ENCODE assay signal across 8 cellular contexts in genomic region chr12:27822076-27822712, GRCh38. TPM values are rescaled to one million over a fixed set of nuclear protein-coding genes. Genes with fewer than 3 reads are reported as not detected.
DNase-seq lines count a peak whose midpoint lies in the region; ATAC-seq and TF ChIP-seq lines count a peak whose summit lies in the region.

No MANE protein-coding gene starts in this region.

- CTCF ChIA-PET in naive thymus-derived CD4-positive, alpha-beta T cell (lab: Charles Lee): interaction anchor here (0.5 to 3.8 kb wide), 16 partner anchors 12 to 1110 kb away, joined by 3 to 53 read pairs (median 3); no protein-coding TSS in a partner anchor

- H3K9me3 ChIP-seq in naive thymus-derived CD4-positive, alpha-beta T cell (ENCODE audit: control insufficient read depth in 2 of 3, low read length in 3 of 3): no peaks in the 10 kb centered on the region

- POLR2A ChIA-PET in naive thymus-derived CD4-positive, alpha-beta T cell (lab: Charles Lee): interaction anchor here (0.6 to 3.1 kb wide), 4 partner anchors 17 to 56 kb away, joined by 3 to 13 read pairs (median 4); partner anchors contain the start of genes KLHL42 and MANSC4

- H3K27ac ChIP-seq in naive thymus-derived CD4-positive, alpha-beta T cell (ENCODE audit: low read depth, low read length): no peak overlapping the region

- no peaks in the 10 kb centered on the region for H3K27me3 ChIP-seq in naive thymus-derived CD4-positive, alpha-beta T cell (ENCODE audit: control insufficient read depth in 2 of 2, insufficient read depth in 2 of 2, low read length in 2 of 2)

- H3K36me3 Mint-ChIP-seq in activated T-helper 1 cell treated with anti-CD3 and anti-CD28 coated beads, Interleukin-12 subunit alpha, Interleukin-12 subunit beta, Interleukin-2, Interleukin-4 antibody, amounts not matched to agents 30 ng/mL and 10 ng/mL and 1 ng/mL, durations not matched to agents 14 hours and 24 hours and 36 hours (ENCODE audit: low read depth): no peaks in the 10 kb centered on the region
- H3K36me3 Mint-ChIP-seq in naive thymus-derived CD4-positive, alpha-beta T cell: no peaks in the 10 kb centered on the region
- H3K36me3 Mint-ChIP-seq in glutamatergic neuron (ENCODE audit: unreplicated experiment): no peaks in the 10 kb centered on the region

- H3K27ac Mint-ChIP-seq in activated T-helper 1 cell treated with anti-CD3 and anti-CD28 coated beads, Interleukin-12 subunit alpha, Interleukin-12 subunit beta, Interleukin-2, Interleukin-4 antibody, amounts not matched to agents 30 ng/mL and 10 ng/mL and 1 ng/mL, durations not matched to agents 14 hours and 24 hours and 36 hours: peak overlapping the region; percentile 91
- peak overlapping the region in 6 of 9 donors; percentile 19 to 88 (median 74) for H3K27ac Mint-ChIP-seq in naive thymus-derived CD4-positive, alpha-beta T cell
- H3K27ac Mint-ChIP-seq in glutamatergic neuron (ENCODE audit: unreplicated experiment): no peak overlapping the region

- no peak for TF ChIP-seq CTCF in glutamatergic neuron (IDR thresholded peaks at IDR 0.05; ENCODE audit: partially characterized antibody, unreplicated experiment)

- ATAC-seq in GM18498 (IDR thresholded peaks at IDR 0.05; ENCODE audit: unreplicated experiment) (peak; percentile 68), HG02642 (IDR thresholded peaks at IDR 0.05; ENCODE audit: poor library complexity, unreplicated experiment) (peak; percentile 79)
- peak; percentile 73 for ATAC-seq in naive thymus-derived CD4-positive, alpha-beta T cell

- peaks cover 67% of the 10 kb centered on the region for H3K4me1 Mint-ChIP-seq in activated T-helper 1 cell treated with anti-CD3 and anti-CD28 coated beads, Interleukin-12 subunit alpha, Interleukin-12 subunit beta, Interleukin-2, Interleukin-4 antibody, amounts not matched to agents 30 ng/mL and 10 ng/mL and 1 ng/mL, durations not matched to agents 14 hours and 24 hours and 36 hours (ENCODE audit: low read depth)
- H3K4me1 Mint-ChIP-seq in naive thymus-derived CD4-positive, alpha-beta T cell: peaks cover 0 to 34% (median 13%) of the 10 kb centered on the region in 7 donors
- no peaks in the 10 kb centered on the region for H3K4me1 Mint-ChIP-seq in glutamatergic neuron (ENCODE audit: low read depth, unreplicated experiment)

- H3K36me3 ChIP-seq in naive thymus-derived CD4-positive, alpha-beta T cell (ENCODE audit: control insufficient read depth in 2 of 3, insufficient read depth in 3 of 3, low read length in 3 of 3): no peaks in the 10 kb centered on the region

- intact Hi-C loops in activated T-helper 1 cell treated with anti-CD3 and anti-CD28 coated beads, Interleukin-12 subunit alpha, Interleukin-12 subunit beta, Interleukin-2, Interleukin-4 antibody, amounts not matched to agents 30 ng/mL and 10 ng/mL and 1 ng/mL, durations not matched to agents 14 hours and 24 hours and 36 hours (cut with micrococcal nuclease): loop anchor here (1.0 to 10.0 kb wide), 26 partner anchors 15 to 1547 kb away; partner anchors contain the start of genes FGFR1OP2, INTS13, KLHL42 and MANSC4
- intact Hi-C loops in naive thymus-derived CD4-positive, alpha-beta T cell (cut with micrococcal nuclease): loop anchor here in 1 of 2 donors (1.0 to 5.0 kb wide), 3 partner anchors 42 to 370 kb away; partner anchors contain the start of genes CCDC91, KLHL42 and MANSC4

- H3K4me3 ChIP-seq in naive thymus-derived CD4-positive, alpha-beta T cell (ENCODE audit: low read length): no peak overlapping the region

- no peaks in the 10 kb centered on the region for H3K9me3 Mint-ChIP-seq in activated T-helper 1 cell treated with anti-CD3 and anti-CD28 coated beads, Interleukin-12 subunit alpha, Interleukin-12 subunit beta, Interleukin-2, Interleukin-4 antibody, amounts not matched to agents 30 ng/mL and 10 ng/mL and 1 ng/mL, durations not matched to agents 14 hours and 24 hours and 36 hours
- no peaks in the 10 kb centered on the region for H3K9me3 Mint-ChIP-seq in naive thymus-derived CD4-positive, alpha-beta T cell
- no peaks in the 10 kb centered on the region for H3K9me3 Mint-ChIP-seq in glutamatergic neuron (ENCODE audit: unreplicated experiment)

- peak; percentile 53 for DNase-seq in NOMO-1 treated with dmso at 0.1 percent for 144 hours (lab: John Stamatoyannopoulos, UW; ENCODE audit: unreplicated experiment)
- peak; percentile 59 for DNase-seq in activated T-helper 1 cell treated with anti-CD3 and anti-CD28 coated beads, Interleukin-12 subunit alpha, Interleukin-12 subunit beta, Interleukin-2, Interleukin-4 antibody, amounts not matched to agents 30 ng/mL and 10 ng/mL and 1 ng/mL, durations not matched to agents 14 hours and 24 hours and 36 hours (ENCODE audit: low spot score)
- peak in 6 of 9 donors; percentile 7 to 66 (median 17) for DNase-seq in naive thymus-derived CD4-positive, alpha-beta T cell
- DNase-seq in middle frontal gyrus (ENCODE audit: extremely low spot score, low spot score): no peak
- DNase-seq in glutamatergic neuron: no peak
- DNase-seq in COLO829 (ENCODE audit: low spot score): no peak

- peaks cover 0 to 8% of the 10 kb centered on the region in 2 donors for H3K4me1 ChIP-seq in naive thymus-derived CD4-positive, alpha-beta T cell (ENCODE audit: control insufficient read depth in 2 of 2, insufficient read depth in 2 of 2, low read length in 2 of 2)

- H3K4me3 Mint-ChIP-seq in activated T-helper 1 cell treated with anti-CD3 and anti-CD28 coated beads, Interleukin-12 subunit alpha, Interleukin-12 subunit beta, Interleukin-2, Interleukin-4 antibody, amounts not matched to agents 30 ng/mL and 10 ng/mL and 1 ng/mL, durations not matched to agents 14 hours and 24 hours and 36 hours: peak overlapping the region; percentile 56
- peak overlapping the region in 8 of 10 donors; percentile 31 to 86 (median 66) for H3K4me3 Mint-ChIP-seq in naive thymus-derived CD4-positive, alpha-beta T cell
- H3K4me3 Mint-ChIP-seq in glutamatergic neuron (ENCODE audit: unreplicated experiment): no peak overlapping the region

- H3K27me3 Mint-ChIP-seq in activated T-helper 1 cell treated with anti-CD3 and anti-CD28 coated beads, Interleukin-12 subunit alpha, Interleukin-12 subunit beta, Interleukin-2, Interleukin-4 antibody, amounts not matched to agents 30 ng/mL and 10 ng/mL and 1 ng/mL, durations not matched to agents 14 hours and 24 hours and 36 hours (ENCODE audit: insufficient read depth): peaks cover 22% of the 10 kb centered on the region
- peaks cover 0 to 51% (median 4%) of the 10 kb centered on the region in 5 donors for H3K27me3 Mint-ChIP-seq in naive thymus-derived CD4-positive, alpha-beta T cell
- H3K27me3 Mint-ChIP-seq in glutamatergic neuron (ENCODE audit: unreplicated experiment): no peaks in the 10 kb centered on the region

RNA-seq across cellular contexts. Expression of gene MANSC4, which starts 42.2 kb away (rescaled TPM):
- total RNA-seq in activated T-helper 1 cell treated with anti-CD3 and anti-CD28 coated beads, Interleukin-12 subunit alpha, Interleukin-12 subunit beta, Interleukin-2, Interleukin-4 antibody, amounts not matched to agents 30 ng/mL and 10 ng/mL and 1 ng/mL, durations not matched to agents 14 hours and 24 hours and 36 hours: not detected in 2 replicates
- under 1 TPM in 1 of 5 experiments, not detected in 4; 0.64 TPM for total RNA-seq in naive thymus-derived CD4-positive, alpha-beta T cell
- polyA plus RNA-seq in naive thymus-derived CD4-positive, alpha-beta T cell: not detected
- not detected for total RNA-seq in glutamatergic neuron (ENCODE audit: unreplicated experiment)

RNA-seq across cellular contexts. Expression of gene KLHL42, which starts 42.2 kb away (rescaled TPM):
- total RNA-seq in activated T-helper 1 cell treated with anti-CD3 and anti-CD28 coated beads, Interleukin-12 subunit alpha, Interleukin-12 subunit beta, Interleukin-2, Interleukin-4 antibody, amounts not matched to agents 30 ng/mL and 10 ng/mL and 1 ng/mL, durations not matched to agents 14 hours and 24 hours and 36 hours: 19.5 and 21.7 TPM in 2 replicates
- total RNA-seq in naive thymus-derived CD4-positive, alpha-beta T cell: 10 to 100 TPM; 16.0 to 27.0 (median 18.4) TPM
- 10 to 100 TPM in 1 of 2 donors, 1 to 10 TPM in 1; 9.6 to 11.4 TPM for polyA plus RNA-seq in naive thymus-derived CD4-positive, alpha-beta T cell
- 65.3 TPM for total RNA-seq in glutamatergic neuron (ENCODE audit: unreplicated experiment)

Comparison
In these comparisons a context has a peak if more than half of its experiments do, and no peak if none do; other contexts are left out.
1. DNase-seq: peak in NOMO-1 treated with dmso at 0.1 percent for 144 hours (single experiment), activated T-helper 1 cell treated with anti-CD3 and anti-CD28 coated beads, Interleukin-12 subunit alpha, Interleukin-12 subunit beta, Interleukin-2, Interleukin-4 antibody, amounts not matched to agents 30 ng/mL and 10 ng/mL and 1 ng/mL, durations not matched to agents 14 hours and 24 hours and 36 hours (single experiment) and naive thymus-derived CD4-positive, alpha-beta T cell (6 of 9); none in middle frontal gyrus (single experiment), glutamatergic neuron (single experiment) and COLO829 (single experiment).
2. Peak in every context shown above with its lines, with median percentiles within 50 percentile points of each other: ATAC-seq.